ENCODE assay signal across 8 cellular contexts in the genomic region with DNA sequence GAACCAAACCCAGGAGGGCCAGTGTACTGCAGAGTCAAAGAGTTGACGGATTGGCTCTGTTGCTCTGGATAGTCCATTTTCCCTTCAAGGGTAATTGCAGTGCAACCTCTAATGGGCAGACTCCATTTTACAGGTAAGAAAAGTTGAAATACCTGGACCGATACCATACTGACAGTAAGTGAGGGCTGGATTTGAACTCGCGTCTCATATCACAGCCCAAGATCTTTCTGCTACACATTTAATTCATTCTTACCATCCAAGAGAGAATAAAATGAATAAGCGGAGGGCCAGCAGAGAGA. TPM values are rescaled to one million over a fixed set of nuclear protein-coding genes. Genes with fewer than 3 reads are reported as not detected.
DNase-seq lines count a peak whose midpoint lies in the region; ATAC-seq and TF ChIP-seq lines count a peak whose summit lies in the region.

No MANE protein-coding gene starts in this region.

- H3K56ac ChIP-seq in mesendoderm (ENCODE audit: low read length): peak overlapping the region; percentile 85

- H2BK15ac ChIP-seq in mesendoderm (replicated peaks; ENCODE audit: low read depth): no peak overlapping the region

- H3K4me1 ChIP-seq in body of pancreas (peaks cover 18% of the 10 kb centered on the region), mesendoderm (ENCODE audit: control insufficient read depth, low read depth, low read length) (peaks cover 5% of the 10 kb centered on the region)

- no peak for ATAC-seq in stimulated activated naive CD8-positive, alpha-beta T cell treated with anti-CD3 and anti-CD28 coated beads, Interleukin-15, Interleukin-2, amounts not matched to agents 100 U/mL and 50 U/mL, for 24 hours
- ATAC-seq in body of pancreas (peak; percentile 1), GM21529 (IDR thresholded peaks at IDR 0.05; ENCODE audit: unreplicated experiment) (no peak)

- H3K27me3 ChIP-seq in body of pancreas (no peaks in the 10 kb centered on the region), mesendoderm (ENCODE audit: insufficient read depth, low read length, poor library complexity) (no peaks in the 10 kb centered on the region)

- H3K9me3 Mint-ChIP-seq in stimulated activated naive CD8-positive, alpha-beta T cell treated with anti-CD3 and anti-CD28 coated beads, Interleukin-15, Interleukin-2, amounts not matched to agents 100 ng/mL and 50 ng/mL, for 24 hours: no peaks in the 10 kb centered on the region

- peak overlapping the region; percentile 99 for H4K5ac ChIP-seq in mesendoderm (ENCODE audit: low read length)

- no peak overlapping the region for H2BK120ac ChIP-seq in mesendoderm (ENCODE audit: low read depth, low read length)

- H3K36me3 ChIP-seq in body of pancreas (replicated peaks in 1 of 2; ENCODE audit: insufficient read depth in 1 of 2, low read depth in 2 of 2) (no peaks in the 10 kb centered on the region), mesendoderm (ENCODE audit: control insufficient read depth, insufficient read depth, low read length) (no peaks in the 10 kb centered on the region)

- no peak overlapping the region for H2AK5ac ChIP-seq in mesendoderm (ENCODE audit: low read length)

- DNase-seq in stimulated activated naive CD8-positive, alpha-beta T cell treated with anti-CD3 and anti-CD28 coated beads, Interleukin-15, Interleukin-2, amounts not matched to agents 100 U/mL and 50 U/mL, for 24 hours: no peak
- DNase-seq in body of pancreas (no peak), mesendoderm (no peak), activated gamma-delta T cell (lab: John Stamatoyannopoulos, UW) (no peak), KG1 (lab: John Stamatoyannopoulos, UW) (no peak), RPMI8226 (no peak)

- H3K79me1 ChIP-seq in mesendoderm (ENCODE audit: low read length): no peaks in the 10 kb centered on the region

- peak overlapping the region; percentile 40 for H3K4ac ChIP-seq in mesendoderm (ENCODE audit: low read depth, low read length)

- H3K18ac ChIP-seq in mesendoderm (ENCODE audit: low read length): peak overlapping the region; percentile 22

- TF ChIP-seq CTCF in body of pancreas (IDR thresholded peaks at IDR 0.05): no peak

- H3K4me2 ChIP-seq in mesendoderm (ENCODE audit: low read length): peak overlapping the region; percentile 74

- H3K27ac ChIP-seq in body of pancreas (peak overlapping the region; percentile 91 to 98 (median 94)), mesendoderm (ENCODE audit: low read depth, low read length) (no peak overlapping the region)

- peak overlapping the region; percentile 80 for H3K9ac ChIP-seq in mesendoderm (ENCODE audit: low read length)

- peaks cover 44% of the 10 kb centered on the region for H3K4me1 Mint-ChIP-seq in stimulated activated naive CD8-positive, alpha-beta T cell treated with anti-CD3 and anti-CD28 coated beads, Interleukin-15, Interleukin-2, amounts not matched to agents 100 ng/mL and 50 ng/mL, for 24 hours (ENCODE audit: low read depth)

- peak overlapping the region; percentile 50 for H3K23ac ChIP-seq in mesendoderm (ENCODE audit: low read length)

- H3K27me3 Mint-ChIP-seq in stimulated activated naive CD8-positive, alpha-beta T cell treated with anti-CD3 and anti-CD28 coated beads, Interleukin-15, Interleukin-2, amounts not matched to agents 100 ng/mL and 50 ng/mL, for 24 hours: peaks cover 19% of the 10 kb centered on the region

- H3K36me3 Mint-ChIP-seq in stimulated activated naive CD8-positive, alpha-beta T cell treated with anti-CD3 and anti-CD28 coated beads, Interleukin-15, Interleukin-2, amounts not matched to agents 100 ng/mL and 50 ng/mL, for 24 hours (ENCODE audit: low read depth): peaks cover 17% of the 10 kb centered on the region

- peaks cover 16% of the 10 kb centered on the region for H3K79me2 ChIP-seq in mesendoderm (ENCODE audit: control insufficient read depth, insufficient read depth, low read length)

- no peak overlapping the region for H2BK5ac ChIP-seq in mesendoderm (ENCODE audit: low read length)

- H3K4me3 Mint-ChIP-seq in stimulated activated naive CD8-positive, alpha-beta T cell treated with anti-CD3 and anti-CD28 coated beads, Interleukin-15, Interleukin-2, amounts not matched to agents 100 ng/mL and 50 ng/mL, for 24 hours: peak overlapping the region; percentile 89

- TF ChIP-seq POLR2A in body of pancreas (IDR thresholded peaks at IDR 0.05): no peak

- H3K4me3 ChIP-seq in body of pancreas: peak overlapping the region in 1 of 2 donors; percentile 96
- peak overlapping the region; percentile 21 for H3K4me3 ChIP-seq in mesendoderm (ENCODE audit: low read length)

- WGBS in body of pancreas, 2 donors: 20 to 26% methylated on average over 5 of the region's 5 CpGs
- no CpG with 5 or more reads among the region's 5 CpGs for WGBS in mesendoderm (ENCODE audit: extremely low coverage, insufficient coverage, low lambda C conversion rate)

- no peaks in the 10 kb centered on the region for H3K9me3 ChIP-seq in body of pancreas

- peak overlapping the region; percentile 90 for H3K27ac Mint-ChIP-seq in stimulated activated naive CD8-positive, alpha-beta T cell treated with anti-CD3 and anti-CD28 coated beads, Interleukin-15, Interleukin-2, amounts not matched to agents 100 ng/mL and 50 ng/mL, for 24 hours

- H4K8ac ChIP-seq in mesendoderm (ENCODE audit: low read depth, low read length): no peak overlapping the region

- intact Hi-C loops in body of pancreas (cut with DNase I): no loop called here

RNA-seq across cellular contexts. Expression of gene ZC3H14, which starts 0.4 kb away (rescaled TPM):
- 10 to 100 TPM; 38.6 to 48.5 TPM for total RNA-seq in body of pancreas
- polyA plus RNA-seq in mesendoderm (2013, experiment 1 of 2): 79.1 TPM
- 74.8 TPM for polyA plus RNA-seq in mesendoderm (2013, experiment 2 of 2)

RNA-seq across cellular contexts. Expression of gene PTPN21, which starts 7.7 kb away (rescaled TPM):
- 10 to 100 TPM; 10.5 to 10.9 TPM for total RNA-seq in body of pancreas
- 11.4 TPM for polyA plus RNA-seq in mesendoderm (2013, experiment 1 of 2)
- 12.0 TPM for polyA plus RNA-seq in mesendoderm (2013, experiment 2 of 2)
